7 cellular contexts compared by ENCODE assay signal in genomic region chr5:94049307-94049922, GRCh38.
ATAC-seq lines count a peak whose summit lies in the region.

No MANE protein-coding gene starts in this region.

- ATAC-seq in GM18511 (IDR thresholded peaks at IDR 0.05; ENCODE audit: unreplicated experiment) (peak; percentile 61), GM19025 (IDR thresholded peaks at IDR 0.05; ENCODE audit: low read depth, unreplicated experiment) (peak; percentile 60), GM21447 (IDR thresholded peaks at IDR 0.05; ENCODE audit: unreplicated experiment) (peak; percentile 46), HG02588 (IDR thresholded peaks at IDR 0.05; ENCODE audit: unreplicated experiment) (peak; percentile 41), HG02840 (IDR thresholded peaks at IDR 0.05; ENCODE audit: low FRiP score, unreplicated experiment) (peak; percentile 59), HG03064 (IDR thresholded peaks at IDR 0.05; ENCODE audit: low read depth, unreplicated experiment) (peak; percentile 47), HG03575 (IDR thresholded peaks at IDR 0.05; ENCODE audit: extremely low read depth, insufficient number of reproducible peaks, low FRiP score, unreplicated experiment) (peak; percentile 36)

Comparison
In these comparisons a context has a peak if more than half of its experiments do, and no peak if none do; other contexts are left out.
1. Peak in every context shown above with its lines: ATAC-seq.